In genomic region chr12:111413442-111414086, GRCh38 we compare ENCODE assay signal across 1 cellular context.
TF ChIP-seq lines count a peak whose summit lies in the region.

No MANE protein-coding gene starts in this region.

TF ChIP-seq in K562, 482 proteins besides CTCF, POLR2A, EP300 and RAD21 (continued from another document and continues in another):
- TF ChIP-seq, protein P1, sequence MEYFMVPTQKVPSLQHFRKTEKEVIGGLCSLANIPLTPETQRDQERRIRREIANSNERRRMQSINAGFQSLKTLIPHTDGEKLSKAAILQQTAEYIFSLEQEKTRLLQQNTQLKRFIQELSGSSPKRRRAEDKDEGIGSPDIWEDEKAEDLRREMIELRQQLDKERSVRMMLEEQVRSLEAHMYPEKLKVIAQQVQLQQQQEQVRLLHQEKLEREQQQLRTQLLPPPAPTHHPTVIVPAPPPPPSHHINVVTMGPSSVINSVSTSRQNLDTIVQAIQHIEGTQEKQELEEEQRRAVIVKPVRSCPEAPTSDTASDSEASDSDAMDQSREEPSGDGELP (CRISPR knock-in tag; IDR thresholded peaks at IDR 0.05; ENCODE audit: borderline replicate concordance) = peak; percentile 56; the same call in 1 of the 2 replicates
- TF ChIP-seq HSF4 (CRISPR knock-in tag; IDR thresholded peaks at IDR 0.05; ENCODE audit: borderline replicate concordance) (no peak), BACH1 (tag; IDR thresholded peaks at IDR 0.05) (no peak), CEBPZ (IDR thresholded peaks at IDR 0.05; ENCODE audit: borderline replicate concordance, low read depth, low read length) (no peak), KAT8 (IDR thresholded peaks at IDR 0.05; ENCODE audit: low read depth) (no peak), TBL1XR1 (IDR thresholded peaks at IDR 0.05; ENCODE audit: low read length in 2 of 2) (no peak), ZNF644 (tag; IDR thresholded peaks at IDR 0.05; ENCODE audit: low read depth) (no peak), NR4A1 (CRISPR knock-in tag; IDR thresholded peaks at IDR 0.05) (no peak), NR4A1 (tag; IDR thresholded peaks at IDR 0.05) (no peak), ZNF280B (CRISPR knock-in tag; IDR thresholded peaks at IDR 0.05) (no peak), NCOA4 (IDR thresholded peaks at IDR 0.05; ENCODE audit: partially characterized antibody) (no peak), ELF1 (tag; IDR thresholded peaks at IDR 0.05) (no peak), SRSF7 (optimal IDR thresholded peaks at IDR 0.05; ENCODE audit: low read depth, low read length) (no peak), ZFX (CRISPR knock-in tag; IDR thresholded peaks at IDR 0.05) (no peak), FOXO4 (CRISPR knock-in tag; IDR thresholded peaks at IDR 0.05) (no peak), OTX1 (CRISPR knock-in tag; IDR thresholded peaks at IDR 0.05) (no peak), ZNF41 (CRISPR knock-in tag; conservative IDR thresholded peaks at IDR 0.05) (no peak), ZBTB49 (CRISPR knock-in tag; IDR thresholded peaks at IDR 0.05; ENCODE audit: borderline replicate concordance) (no peak), SETDB1 (IDR thresholded peaks at IDR 0.05; ENCODE audit: low read length) (no peak), MBD2 (IDR thresholded peaks at IDR 0.05; ENCODE audit: borderline replicate concordance, low read depth) (no peak), ZNF583 (CRISPR knock-in tag; IDR thresholded peaks at IDR 0.05) (no peak), ZFP1 (CRISPR knock-in tag; IDR thresholded peaks at IDR 0.05) (no peak), MTA2 (IDR thresholded peaks at IDR 0.05; ENCODE audit: low read depth) (no peak), TCF3 (CRISPR knock-in tag; IDR thresholded peaks at IDR 0.05) (peak; percentile 63), REST (CRISPR knock-in tag; IDR thresholded peaks at IDR 0.05; ENCODE audit: low read depth) (no peak), IFI16 (CRISPR knock-in tag; IDR thresholded peaks at IDR 0.05) (no peak), RREB1 (CRISPR knock-in tag; IDR thresholded peaks at IDR 0.05) (no peak)
- TF ChIP-seq, protein P2, sequence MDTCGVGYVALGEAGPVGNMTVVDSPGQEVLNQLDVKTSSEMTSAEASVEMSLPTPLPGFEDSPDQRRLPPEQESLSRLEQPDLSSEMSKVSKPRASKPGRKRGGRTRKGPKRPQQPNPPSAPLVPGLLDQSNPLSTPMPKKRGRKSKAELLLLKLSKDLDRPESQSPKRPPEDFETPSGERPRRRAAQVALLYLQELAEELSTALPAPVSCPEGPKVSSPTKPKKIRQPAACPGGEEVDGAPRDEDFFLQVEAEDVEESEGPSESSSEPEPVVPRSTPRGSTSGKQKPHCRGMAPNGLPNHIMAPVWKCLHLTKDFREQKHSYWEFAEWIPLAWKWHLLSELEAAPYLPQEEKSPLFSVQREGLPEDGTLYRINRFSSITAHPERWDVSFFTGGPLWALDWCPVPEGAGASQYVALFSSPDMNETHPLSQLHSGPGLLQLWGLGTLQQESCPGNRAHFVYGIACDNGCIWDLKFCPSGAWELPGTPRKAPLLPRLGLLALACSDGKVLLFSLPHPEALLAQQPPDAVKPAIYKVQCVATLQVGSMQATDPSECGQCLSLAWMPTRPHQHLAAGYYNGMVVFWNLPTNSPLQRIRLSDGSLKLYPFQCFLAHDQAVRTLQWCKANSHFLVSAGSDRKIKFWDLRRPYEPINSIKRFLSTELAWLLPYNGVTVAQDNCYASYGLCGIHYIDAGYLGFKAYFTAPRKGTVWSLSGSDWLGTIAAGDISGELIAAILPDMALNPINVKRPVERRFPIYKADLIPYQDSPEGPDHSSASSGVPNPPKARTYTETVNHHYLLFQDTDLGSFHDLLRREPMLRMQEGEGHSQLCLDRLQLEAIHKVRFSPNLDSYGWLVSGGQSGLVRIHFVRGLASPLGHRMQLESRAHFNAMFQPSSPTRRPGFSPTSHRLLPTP (IDR thresholded peaks at IDR 0.05; ENCODE audit: borderline replicate concordance, extremely low read depth, insufficient read length) = no peak
- TF ChIP-seq, protein P3, sequence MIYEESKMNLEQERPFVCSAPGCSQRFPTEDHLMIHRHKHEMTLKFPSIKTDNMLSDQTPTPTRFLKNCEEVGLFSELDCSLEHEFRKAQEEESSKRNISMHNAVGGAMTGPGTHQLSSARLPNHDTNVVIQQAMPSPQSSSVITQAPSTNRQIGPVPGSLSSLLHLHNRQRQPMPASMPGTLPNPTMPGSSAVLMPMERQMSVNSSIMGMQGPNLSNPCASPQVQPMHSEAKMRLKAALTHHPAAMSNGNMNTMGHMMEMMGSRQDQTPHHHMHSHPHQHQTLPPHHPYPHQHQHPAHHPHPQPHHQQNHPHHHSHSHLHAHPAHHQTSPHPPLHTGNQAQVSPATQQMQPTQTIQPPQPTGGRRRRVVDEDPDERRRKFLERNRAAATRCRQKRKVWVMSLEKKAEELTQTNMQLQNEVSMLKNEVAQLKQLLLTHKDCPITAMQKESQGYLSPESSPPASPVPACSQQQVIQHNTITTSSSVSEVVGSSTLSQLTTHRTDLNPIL (CRISPR knock-in tag; IDR thresholded peaks at IDR 0.05) = no peak
- TF ChIP-seq, protein P4, sequence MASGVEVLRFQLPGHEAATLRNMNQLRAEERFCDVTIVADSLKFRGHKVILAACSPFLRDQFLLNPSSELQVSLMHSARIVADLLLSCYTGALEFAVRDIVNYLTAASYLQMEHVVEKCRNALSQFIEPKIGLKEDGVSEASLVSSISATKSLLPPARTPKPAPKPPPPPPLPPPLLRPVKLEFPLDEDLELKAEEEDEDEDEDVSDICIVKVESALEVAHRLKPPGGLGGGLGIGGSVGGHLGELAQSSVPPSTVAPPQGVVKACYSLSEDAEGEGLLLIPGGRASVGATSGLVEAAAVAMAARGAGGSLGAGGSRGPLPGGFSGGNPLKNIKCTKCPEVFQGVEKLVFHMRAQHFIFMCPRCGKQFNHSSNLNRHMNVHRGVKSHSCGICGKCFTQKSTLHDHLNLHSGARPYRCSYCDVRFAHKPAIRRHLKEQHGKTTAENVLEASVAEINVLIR (CRISPR knock-in tag; IDR thresholded peaks at IDR 0.05) = no peak
